15 cellular contexts compared by ENCODE assay signal in genomic region chr9:21777701-21778100, GRCh38. TPM values are rescaled to one million over a fixed set of nuclear protein-coding genes. Genes with fewer than 3 reads are reported as not detected.
DNase-seq lines count a peak whose midpoint lies in the region; ATAC-seq and TF ChIP-seq lines count a peak whose summit lies in the region.
"Had no signal": no experiment of that assay in that cellular context is flagged by ENCODE, and none has a peak within 500 bp of the region (broad histone marks: within the 10 kb centered on the region; RNA-seq: fewer than 3 reads in every experiment).

No MANE protein-coding gene starts in this region.

- CTCF ChIA-PET in BJ (lab: Yijun Ruan, JAX) (interaction anchor here (0.6 to 2.7 kb wide), 4 partner anchors 11 to 341 kb away, joined by 3 to 15 read pairs (median 4); no protein-coding TSS in a partner anchor), HEK293 (lab: Yijun Ruan, JAX) (interaction anchor here (0.7 kb wide), 2 partner anchors 19 to 452 kb away, joined by 3 read pairs; no protein-coding TSS in a partner anchor)

- H3K36me3 ChIP-seq in BJ (ENCODE audit: control insufficient read depth, insufficient read depth, low read length) (no peaks in the 10 kb centered on the region), HEK293 (ENCODE audit: control insufficient read depth in 2 of 2, insufficient read depth in 1 of 2, low read length in 2 of 2) (no peaks in the 10 kb centered on the region), aorta (ENCODE audit: control insufficient read depth in 1 of 2, insufficient read depth in 2 of 2, low read length in 1 of 2) (no peaks in the 10 kb centered on the region)

- ATAC-seq in aorta (ENCODE audit: low FRiP score), result no peak
- ATAC-seq: left lobe of liver, natural killer cell had no signal

- intact Hi-C loops in aorta (cut with DNase I), result no loop called here

- in situ Hi-C loops in astrocyte of the cerebellum (cut with HindIII; ENCODE audit: low sequenced_read_pairs), result loop anchor here (25.0 kb wide), 1 partner anchor 315 kb away; no protein-coding TSS in a partner anchor

- H3K27ac ChIP-seq in HEK293 (ENCODE audit: extremely low read depth, low read depth, low read length) (no peak overlapping the region), aorta (ENCODE audit: low read depth in 1 of 2, low read length in 2 of 2) (no peak overlapping the region)

- H3K4me1 ChIP-seq in HEK293 (ENCODE audit: control insufficient read depth, insufficient read depth, low read length) (no peaks in the 10 kb centered on the region), aorta (ENCODE audit: control insufficient read depth in 1 of 2, insufficient read depth in 2 of 2, low read length in 2 of 2) (no peaks in the 10 kb centered on the region)

- POLR2A ChIA-PET in BJ (lab: Charles Lee) (interaction anchor here (0.6 to 0.9 kb wide), 2 partner anchors 218 to 436 kb away, joined by 6 to 7 read pairs; no protein-coding TSS in a partner anchor), HEK293 (lab: Yijun Ruan, JAX) (no interaction called here)

- H3K27me3 ChIP-seq in BJ (ENCODE audit: control insufficient read depth, insufficient read depth, low read length) (no peaks in the 10 kb centered on the region), aorta (ENCODE audit: control insufficient read depth in 1 of 2, insufficient read depth in 2 of 2, low read length in 1 of 2) (peaks cover 0 to 2% of the 10 kb centered on the region in 2 donors)

- 79 to 90% methylated on average over 1 of the region's 1 CpG for WGBS in aorta, 2 donors

- H3K4me3 ChIP-seq in BJ (ENCODE audit: low read depth, low read length) (no peak overlapping the region), HEK293 (ENCODE audit: low read depth, low read length) (no peak overlapping the region), astrocyte of the cerebellum (ENCODE audit: low read depth, low read length) (no peak overlapping the region), aorta (ENCODE audit: low read length in 2 of 2) (no peak overlapping the region)
- H3K4me3 ChIP-seq: skin epidermis had no signal

- DNase-seq in BJ (ENCODE audit: low read depth) (peak; percentile 49), astrocyte of the cerebellum (ENCODE audit: low read depth) (peak; percentile 79), glomerular visceral epithelial cell (ENCODE audit: extremely low spot score) (peak; percentile 33), NCI-H1048 (lab: John Stamatoyannopoulos, UW) (no peak), AML-193 (lab: John Stamatoyannopoulos, UW) (no peak), aorta (no peak), mucosa of gallbladder (ENCODE audit: low spot score) (no peak)
- DNase-seq: activated naive CD4-positive, alpha-beta T cell treated with anti-CD3 and anti-CD28 coated beads for 36 hours; natural killer cell; NCI-H2227 treated with DMSO at 0.1 percent for 48 hours; RPMI8226; T-helper 9 cell had no signal

- TF ChIP-seq CTCF in BJ (IDR thresholded peaks at IDR 0.05; ENCODE audit: insufficient read depth, low read depth, low read length), result no peak
- TF ChIP-seq CTCF in HEK293 (tag by site-specific recombination; IDR thresholded peaks at IDR 0.05), result no peak
- no peak for TF ChIP-seq CTCF in astrocyte of the cerebellum (IDR thresholded peaks at IDR 0.05; ENCODE audit: low read depth, low read length, missing control alignments)

- H3K9me3 ChIP-seq in HEK293 (ENCODE audit: control insufficient read depth, insufficient read depth, low read depth, low read length) (no peaks in the 10 kb centered on the region), aorta (ENCODE audit: control insufficient read depth, low read length) (no peaks in the 10 kb centered on the region)

TF ChIP-seq in HEK293, 187 proteins besides CTCF, POLR2A, EP300 and RAD21:
- no peak for TF ChIP-seq ZNF2 (tag by site-specific recombination; IDR thresholded peaks at IDR 0.05)
- TF ChIP-seq, protein P1, sequence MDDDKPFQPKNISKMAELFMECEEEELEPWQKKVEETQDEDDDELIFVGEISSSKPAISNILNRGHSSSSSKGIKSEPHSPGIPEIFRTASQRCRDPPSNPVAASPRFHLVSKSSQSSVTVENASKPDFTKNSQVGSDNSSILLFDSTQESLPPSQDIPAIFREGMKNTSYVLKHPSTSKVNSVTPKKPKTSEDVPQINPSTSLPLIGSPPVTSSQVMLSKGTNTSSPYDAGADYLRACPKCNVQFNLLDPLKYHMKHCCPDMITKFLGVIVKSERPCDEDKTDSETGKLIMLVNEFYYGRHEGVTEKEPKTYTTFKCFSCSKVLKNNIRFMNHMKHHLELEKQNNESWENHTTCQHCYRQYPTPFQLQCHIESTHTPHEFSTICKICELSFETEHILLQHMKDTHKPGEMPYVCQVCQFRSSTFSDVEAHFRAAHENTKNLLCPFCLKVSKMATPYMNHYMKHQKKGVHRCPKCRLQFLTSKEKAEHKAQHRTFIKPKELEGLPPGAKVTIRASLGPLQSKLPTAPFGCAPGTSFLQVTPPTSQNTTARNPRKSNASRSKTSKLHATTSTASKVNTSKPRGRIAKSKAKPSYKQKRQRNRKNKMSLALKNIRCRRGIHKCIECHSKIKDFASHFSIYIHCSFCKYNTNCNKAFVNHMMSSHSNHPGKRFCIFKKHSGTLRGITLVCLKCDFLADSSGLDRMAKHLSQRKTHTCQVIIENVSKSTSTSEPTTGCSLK (tag by site-specific recombination; IDR thresholded peaks at IDR 0.05), result no peak
- TF ChIP-seq GLIS1 (tag by site-specific recombination; IDR thresholded peaks at IDR 0.05), result peak; percentile 42; the same call in 1 of the 2 replicates

RNA-seq across cellular contexts. Expression of gene MTAP, which starts 24.7 kb away (rescaled TPM):
- 14.2 and 18.2 TPM in 2 replicates for polyA plus RNA-seq in BJ (2011; rRNA removed)
- 12.0 and 16.2 TPM in 2 replicates for polyA minus RNA-seq in BJ (2011; rRNA and poly(A)+ RNA removed)
- 10 to 100 TPM; 28.5 to 41.1 TPM for total RNA-seq in aorta
- polyA plus RNA-seq in aorta, result 10 to 100 TPM in 1 of 2 donors, 1 to 10 TPM in 1; 4.0 to 10.9 TPM
- 29.2 TPM for total RNA-seq in mucosa of gallbladder

Comparison
In these comparisons a context has a peak if more than half of its experiments do, and no peak if none do; other contexts are left out.
1. DNase-seq: peak in BJ (single experiment), astrocyte of the cerebellum (single experiment) and glomerular visceral epithelial cell (single experiment); none in NCI-H1048 (single experiment), AML-193 (0 of 2), aorta (0 of 2) and mucosa of gallbladder (single experiment).